ENCODE assay signal across 14 cellular contexts in the genomic region with DNA sequence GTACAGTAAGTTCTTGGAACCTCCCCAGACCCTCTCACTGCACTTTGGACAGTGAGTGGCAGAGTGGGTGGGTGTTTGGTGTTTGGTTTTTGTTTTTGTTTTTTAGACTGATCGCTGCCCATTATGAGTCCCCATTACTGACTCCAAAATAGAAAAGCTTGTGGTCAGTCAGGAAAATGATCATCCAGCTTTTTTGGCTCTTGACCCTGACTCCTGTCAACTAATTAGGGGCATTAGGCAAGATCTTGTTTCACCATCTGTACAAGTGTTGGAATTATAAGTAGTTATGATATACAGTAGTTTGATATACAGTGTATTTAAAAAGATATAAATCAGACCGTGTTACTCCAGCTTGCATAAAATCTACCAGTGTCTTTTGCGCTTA. TPM values are rescaled to one million over a fixed set of nuclear protein-coding genes. Genes with fewer than 3 reads are reported as not detected.
DNase-seq lines count a peak whose midpoint lies in the region; ATAC-seq, FAIRE-seq and TF ChIP-seq lines count a peak whose summit lies in the region.
"Had no signal": no experiment of that assay in that cellular context is flagged by ENCODE, and none has a peak within 500 bp of the region (broad histone marks: within the 10 kb centered on the region; RNA-seq: fewer than 3 reads in every experiment).

No MANE protein-coding gene starts in this region.

- H3K27me3 ChIP-seq in foreskin keratinocyte: no peaks in the 10 kb centered on the region

- peak overlapping the region; percentile 70 for H3K4me2 ChIP-seq in A549

- ATAC-seq in A549 (no peak), foreskin keratinocyte (no peak), sciatic nerve (peak; percentile 2), HG03439 (IDR thresholded peaks at IDR 0.05; ENCODE audit: unreplicated experiment) (no peak), HG03025 (IDR thresholded peaks at IDR 0.05; ENCODE audit: low FRiP score, unreplicated experiment) (no peak)
- ATAC-seq: activated naive CD4-positive, alpha-beta T cell treated with anti-CD3 and anti-CD28 coated beads, Interleukin-2, amount 50 U/mL, for 72 hours had no signal

- H3K27ac ChIP-seq in A549: peak overlapping the region; percentile 70 to 77; a peak in 5 of 6 replicates
- H3K27ac ChIP-seq in RWPE1: peak overlapping the region; percentile 80
- H3K27ac ChIP-seq in foreskin keratinocyte: peak overlapping the region; percentile 38

- 72% methylated on average over 3 of the region's 3 CpGs for WGBS in A549 (ENCODE audit: missing lambda C conversion rate)

- H3K4me1 ChIP-seq in A549 (peaks cover 76% of the 10 kb centered on the region), foreskin keratinocyte (peaks cover 60% of the 10 kb centered on the region)

- no peak for TF ChIP-seq CTCF in A549 (IDR thresholded peaks at IDR 0.05)
- TF ChIP-seq CTCF in RWPE1 (conservative IDR thresholded peaks at IDR 0.05; ENCODE audit: low read depth): no peak
- no peak for TF ChIP-seq CTCF in foreskin keratinocyte (conservative IDR thresholded peaks at IDR 0.05)

- DNase-seq in A549 (ENCODE audit: low read depth in 1 of 2, low spot score in 1 of 2) (no peak), RWPE1 (ENCODE audit: low spot score) (no peak), foreskin keratinocyte (no peak), sciatic nerve (ENCODE audit: low spot score) (no peak), SW480 (ENCODE audit: low spot score) (no peak), NCI-H146 treated with DMSO at 0.1 percent for 48 hours (lab: John Stamatoyannopoulos, UW; ENCODE audit: unreplicated experiment) (no peak)
- DNase-seq: activated CD8-positive, alpha-beta memory T cell treated with anti-CD3 and anti-CD28 coated beads, Interleukin-2, amount 50 U/mL, for 48 hours; DMS79 treated with DMSO at 0.1 percent for 48 hours; NCI-H187 treated with DMSO at 0.1 percent for 48 hours; NCI-H748 treated with DMSO at 0.1 percent for 48 hours had no signal

- TF ChIP-seq EP300 in A549 (IDR thresholded peaks at IDR 0.05): no peak

- CTCF ChIA-PET in A549 (lab: Yijun Ruan, JAX): interaction anchor here (0.6 to 2.0 kb wide), 2 partner anchors 57 to 387 kb away, joined by 3 to 7 read pairs; no protein-coding TSS in a partner anchor
- CTCF ChIA-PET in RWPE1 (lab: Yijun Ruan, JAX): no interaction called here

- H3K4me3 ChIP-seq in A549: no peak overlapping the region

- POLR2A ChIA-PET in A549 (lab: Yijun Ruan, JAX): no interaction called here
- POLR2A ChIA-PET in RWPE1 (lab: Yijun Ruan, JAX; ENCODE audit: low non-redundant PET): no interaction called here

- no peak for TF ChIP-seq POLR2A in A549 (IDR thresholded peaks at IDR 0.05; ENCODE audit: low read length)

- H3K9me3 ChIP-seq in A549: no peaks in the 10 kb centered on the region

- no peak for TF ChIP-seq RAD21 in A549 (conservative IDR thresholded peaks at IDR 0.05 in 1 of 2, IDR thresholded peaks at IDR 0.05 in 1 of 2)

- intact Hi-C loops in sciatic nerve (cut with DNase I): no loop called here

- no peak for FAIRE-seq in A549 (lab: Jason Lieb, UNC)
- FAIRE-seq: colon had no signal

TF ChIP-seq in A549, 52 proteins besides CTCF, POLR2A, EP300 and RAD21:
- TF ChIP-seq FOSB (CRISPR knock-in tag; IDR thresholded peaks at IDR 0.05): no peak
- TF ChIP-seq JUN (IDR thresholded peaks at IDR 0.05): no peak
- TF ChIP-seq CHD2 (IDR thresholded peaks at IDR 0.05; ENCODE audit: low read length, partially characterized antibody): no peak
- TF ChIP-seq, protein P1, sequence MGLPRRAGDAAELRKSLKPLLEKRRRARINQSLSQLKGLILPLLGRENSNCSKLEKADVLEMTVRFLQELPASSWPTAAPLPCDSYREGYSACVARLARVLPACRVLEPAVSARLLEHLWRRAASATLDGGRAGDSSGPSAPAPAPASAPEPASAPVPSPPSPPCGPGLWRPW (IDR thresholded peaks at IDR 0.05): no peak
- TF ChIP-seq PHF8 (IDR thresholded peaks at IDR 0.05; ENCODE audit: borderline replicate concordance, low read depth): no peak
- TF ChIP-seq ZFP36 (IDR thresholded peaks at IDR 0.05; ENCODE audit: borderline replicate concordance, partially characterized antibody): no peak
- no peak for TF ChIP-seq HMGXB4 (CRISPR knock-in tag; IDR thresholded peaks at IDR 0.05; ENCODE audit: borderline replicate concordance)
- no peak for TF ChIP-seq KDM5A (IDR thresholded peaks at IDR 0.05)
- TF ChIP-seq MAZ (IDR thresholded peaks at IDR 0.05; ENCODE audit: borderline replicate concordance, low read depth, low read length): no peak
- TF ChIP-seq, protein P2, sequence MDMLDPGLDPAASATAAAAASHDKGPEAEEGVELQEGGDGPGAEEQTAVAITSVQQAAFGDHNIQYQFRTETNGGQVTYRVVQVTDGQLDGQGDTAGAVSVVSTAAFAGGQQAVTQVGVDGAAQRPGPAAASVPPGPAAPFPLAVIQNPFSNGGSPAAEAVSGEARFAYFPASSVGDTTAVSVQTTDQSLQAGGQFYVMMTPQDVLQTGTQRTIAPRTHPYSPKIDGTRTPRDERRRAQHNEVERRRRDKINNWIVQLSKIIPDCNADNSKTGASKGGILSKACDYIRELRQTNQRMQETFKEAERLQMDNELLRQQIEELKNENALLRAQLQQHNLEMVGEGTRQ (IDR thresholded peaks at IDR 0.05): no peak
- no peak for TF ChIP-seq HOXB5 (CRISPR knock-in tag; IDR thresholded peaks at IDR 0.05)
- TF ChIP-seq ESRRA (IDR thresholded peaks at IDR 0.05; ENCODE audit: borderline replicate concordance, low read length): no peak
- no peak for TF ChIP-seq TFCP2L1 (CRISPR knock-in tag; IDR thresholded peaks at IDR 0.05)
- TF ChIP-seq KDM1A (IDR thresholded peaks at IDR 0.05; ENCODE audit: low read depth): no peak
- TF ChIP-seq NPAS2 (CRISPR knock-in tag; IDR thresholded peaks at IDR 0.05; ENCODE audit: borderline replicate concordance): no peak
- TF ChIP-seq CHD4 (IDR thresholded peaks at IDR 0.05; ENCODE audit: borderline replicate concordance): no peak

RNA-seq across cellular contexts. Expression of gene LYRM1, which starts 6.3 kb away (rescaled TPM):
- polyA plus RNA-seq in A549 (2011; rRNA removed) (37.8 and 44.0 TPM in 2 replicates), A549 (2017; fragmentation: RNase III; extraction: RNeasy Plus Mini Kit Qiagen cat#74134 plus additional on column Dnase treatment) (38.6 to 48.8 TPM (median 40.6 TPM) in 3 replicates), foreskin keratinocyte (19.1 and 19.7 TPM in 2 replicates)
- 16.6 and 17.7 TPM in 2 replicates for polyA plus RNA-seq in A549 (2012; cell fraction: cytosol; rRNA removed)
- 3.8 and 6.5 TPM in 2 replicates for polyA plus RNA-seq in A549 (2012; cell fraction: nucleus; rRNA removed)
- polyA minus RNA-seq in A549 (2011; rRNA and poly(A)+ RNA removed): 9.4 and 12.8 TPM in 2 replicates
- total RNA-seq in foreskin keratinocyte (24.9 and 25.3 TPM in 2 replicates), sciatic nerve (25.6 TPM)

RNA-seq across cellular contexts. Expression of gene DCUN1D3, which starts 6.7 kb away (rescaled TPM):
- 7.2 and 7.5 TPM in 2 replicates for polyA plus RNA-seq in A549 (2011; rRNA removed)
- polyA plus RNA-seq in A549 (2012; cell fraction: cytosol; rRNA removed): 2.1 and 2.3 TPM in 2 replicates
- polyA plus RNA-seq in A549 (2012; cell fraction: nucleus; rRNA removed): 2.0 and 3.5 TPM in 2 replicates
- 5.2 to 5.9 TPM (median 5.9 TPM) in 3 replicates for polyA plus RNA-seq in A549 (2017; fragmentation: RNase III; extraction: RNeasy Plus Mini Kit Qiagen cat#74134 plus additional on column Dnase treatment)
- polyA minus RNA-seq in A549 (2011; rRNA and poly(A)+ RNA removed): 16.4 and 17.8 TPM in 2 replicates
- total RNA-seq in foreskin keratinocyte: 10.9 and 11.3 TPM in 2 replicates
- 2.9 and 3.5 TPM in 2 replicates for polyA plus RNA-seq in foreskin keratinocyte
- total RNA-seq in sciatic nerve: 30.7 TPM
